In genomic region chr10:18214692-18215563, GRCh38 we compare ENCODE assay signal across 7 cellular contexts.
DNase-seq lines count a peak whose midpoint lies in the region; ATAC-seq, FAIRE-seq and TF ChIP-seq lines count a peak whose summit lies in the region.

No MANE protein-coding gene starts in this region.

- DNase-seq in ELR (ENCODE audit: low read depth) (peak; percentile 64), HCEC 1CT (peak; percentile 56), PC-3 (peak; percentile 50), H1 (ENCODE audit: low read depth in 1 of 2, low spot score in 2 of 2) (peak in 1 of 2 experiments; percentile 59), medulla oblongata (ENCODE audit: extremely low spot score) (peak; percentile 84), NCI-H1092 treated with DMSO at 0.1 percent for 48 hours (lab: John Stamatoyannopoulos, UW) (no peak)

- H2AFZ ChIP-seq in PC-3 (ENCODE audit: low read length), result no peak overlapping the region
- H2AFZ ChIP-seq in H1 (ENCODE audit: low read length), result no peak overlapping the region

- H2BK5ac ChIP-seq in H1 (ENCODE audit: low read depth, low read length), result no peak overlapping the region

- FAIRE-seq in H1 (lab: Jason Lieb, UNC), result peak; percentile 94

- no peak overlapping the region for H3K9ac ChIP-seq in PC-3 (ENCODE audit: low read length)
- H3K9ac ChIP-seq in H1 (replicated peaks in 1 of 4; ENCODE audit: extremely low read depth in 1 of 4, low read depth in 3 of 4, low read length in 3 of 4), result no peak overlapping the region

- no peak overlapping the region for H4K91ac ChIP-seq in H1 (replicated peaks; ENCODE audit: insufficient read length, low read length)

- no peak for TF ChIP-seq EP300 in H1 (IDR thresholded peaks at IDR 0.05; ENCODE audit: borderline replicate concordance in 1 of 2, low read depth in 2 of 2, low read length in 2 of 2)

- no peaks in the 10 kb centered on the region for H3K23me2 ChIP-seq in H1 (ENCODE audit: low read depth, low read length)

- no peak overlapping the region for H4K8ac ChIP-seq in H1 (ENCODE audit: extremely low read depth, insufficient read depth, low read length)

- no peak overlapping the region for H3K14ac ChIP-seq in H1 (ENCODE audit: insufficient read length)

- H4K5ac ChIP-seq in H1 (ENCODE audit: insufficient read length, low read depth, low read length), result no peak overlapping the region

- ATAC-seq in PC-3 (peak; percentile 46; the same call in 1 of the 2 replicates), esophagus mucosa (no peak)

- H2BK15ac ChIP-seq in H1 (ENCODE audit: low read length), result no peak overlapping the region

- no peak overlapping the region for H3K4me3 ChIP-seq in PC-3 (ENCODE audit: low read length)
- no peak overlapping the region for H3K4me3 ChIP-seq in H1 (ENCODE audit: extremely low read depth in 1 of 4, insufficient read depth in 2 of 4, low read depth in 3 of 4, low read length in 4 of 4)

- H3K4me2 ChIP-seq in PC-3 (ENCODE audit: low read length) (no peak overlapping the region), H1 (ENCODE audit: insufficient read depth in 1 of 2, low read depth in 2 of 2, low read length in 2 of 2) (no peak overlapping the region)

- H3K56ac ChIP-seq in H1 (replicated peaks; ENCODE audit: insufficient read length, low read depth, low read length), result no peak overlapping the region

- H3K79me2 ChIP-seq in PC-3 (ENCODE audit: low read length), result no peaks in the 10 kb centered on the region
- H3K79me2 ChIP-seq in H1 (ENCODE audit: control insufficient read depth in 1 of 2, insufficient read depth in 2 of 2, low read length in 2 of 2), result no peaks in the 10 kb centered on the region

- no peaks in the 10 kb centered on the region for H3F3A ChIP-seq in PC-3 (ENCODE audit: low read length, unreplicated experiment)

- no peaks in the 10 kb centered on the region for H3K36me3 ChIP-seq in PC-3 (ENCODE audit: low read depth, low read length)
- no peaks in the 10 kb centered on the region for H3K36me3 ChIP-seq in H1 (ENCODE audit: control insufficient read depth in 2 of 4, insufficient read depth in 4 of 4, low read length in 3 of 4)

- no peak overlapping the region for H3K18ac ChIP-seq in H1 (ENCODE audit: extremely low read depth, low read length)

- H3K79me1 ChIP-seq in H1 (ENCODE audit: low read depth, low read length), result no peaks in the 10 kb centered on the region

- no peak overlapping the region for H3K4ac ChIP-seq in H1 (replicated peaks; ENCODE audit: insufficient read length, low read depth, low read length)

- CTCF ChIA-PET in PC-3 (lab: Charles Lee), result interaction anchor here (0.6 kb wide), 1 partner anchor 141 kb away, joined by 4 read pairs; no protein-coding TSS in a partner anchor
- CTCF ChIA-PET in H1 (lab: Charles Lee; ENCODE audit: partially characterized antibody), result interaction anchor here (0.7 to 3.0 kb wide), 6 partner anchors 9 to 370 kb away, joined by 3 to 10 read pairs (median 4); partner anchors contain the start of gene SLC39A12

- 45% methylated on average over 10 of the region's 10 CpGs; no CpG with 5 or more reads in 1 of the 2 experiments for WGBS in H1 (ENCODE audit: extremely low coverage in 1 of 2, insufficient coverage in 1 of 2, insufficient read length in 1 of 2, insufficient replicate concordance in 2 of 2, low coverage in 1 of 2, low lambda C conversion rate in 2 of 2, missing lambda C conversion rate in 1 of 2), 2 experiments

- H4K20me1 ChIP-seq in PC-3 (ENCODE audit: low read length), result no peaks in the 10 kb centered on the region
- no peaks in the 10 kb centered on the region for H4K20me1 ChIP-seq in H1 (replicated peaks in 1 of 2; ENCODE audit: control insufficient read depth in 1 of 2, insufficient read depth in 2 of 2, low read length in 2 of 2)

- H3K4me1 ChIP-seq in PC-3 (ENCODE audit: insufficient read depth, low read length) (no peaks in the 10 kb centered on the region), H1 (replicated peaks in 1 of 4; ENCODE audit: control insufficient read depth in 3 of 4, insufficient read depth in 4 of 4, low read length in 3 of 4) (no peaks in the 10 kb centered on the region)

- TF ChIP-seq RAD21 in H1 (IDR thresholded peaks at IDR 0.05 in 1 of 2, conservative IDR thresholded peaks at IDR 0.05 in 1 of 2; ENCODE audit: low read depth in 2 of 2, low read length in 2 of 2), result peak; percentile 89 to 90

- H2BK120ac ChIP-seq in H1 (replicated peaks; ENCODE audit: low read depth, low read length), result no peak overlapping the region

- no peak overlapping the region for H3K23ac ChIP-seq in H1 (ENCODE audit: insufficient read length)

- no peak overlapping the region for H2BK20ac ChIP-seq in H1 (ENCODE audit: low read length)

- no peaks in the 10 kb centered on the region for H3K27me3 ChIP-seq in PC-3 (ENCODE audit: low read length)
- no peaks in the 10 kb centered on the region for H3K27me3 ChIP-seq in H1 (replicated peaks in 1 of 4; ENCODE audit: control insufficient read depth in 3 of 4, extremely low read depth in 1 of 4, insufficient read depth in 3 of 4, low read length in 3 of 4)

- no peak for TF ChIP-seq POLR2A in H1 (IDR thresholded peaks at IDR 0.05; ENCODE audit: control extremely low read depth in 1 of 2, low read depth in 2 of 2, low read length in 2 of 2)

- intact Hi-C loops in PC-3 (cut with micrococcal nuclease), result loop anchor here (5.0 kb wide), 2 partner anchors 303 to 368 kb away; no protein-coding TSS in a partner anchor

- no peak overlapping the region for H2BK12ac ChIP-seq in H1 (ENCODE audit: low read depth, low read length)

- POLR2A ChIA-PET in PC-3 (lab: Charles Lee; ENCODE audit: unreplicated experiment) (no interaction called here), H1 (lab: Charles Lee; ENCODE audit: partially characterized antibody) (interaction anchor here (0.6 kb wide), 1 partner anchor 24 kb away, joined by 4 read pairs; no protein-coding TSS in a partner anchor)

- no peak overlapping the region for H2AK5ac ChIP-seq in H1 (ENCODE audit: low read depth, low read length)

- BruUV-seq in PC-3 (replicated peaks; lab: Mats Ljungman, UMichigan), result no TSS peak

- TF ChIP-seq CTCF in PC-3 (conservative IDR thresholded peaks at IDR 0.05; ENCODE audit: low read depth, low read length) (peak; percentile 73), H1 (IDR thresholded peaks at IDR 0.05; ENCODE audit: control extremely low read depth in 1 of 3, insufficient read depth in 1 of 3, low read depth in 1 of 3, low read length in 3 of 3) (peak in 2 of 3 experiments; percentile 61 to 83; a peak in 3 of 4 replicates)

- H3K9me3 ChIP-seq in PC-3 (ENCODE audit: low read length) (no peaks in the 10 kb centered on the region), H1 (ENCODE audit: insufficient read depth in 2 of 2, low read depth in 1 of 2, low read length in 1 of 2) (no peaks in the 10 kb centered on the region)

- H3K27ac ChIP-seq in PC-3 (ENCODE audit: low read length) (no peak overlapping the region), H1 (ENCODE audit: low read depth, low read length) (no peak overlapping the region)

- H3K9me2 ChIP-seq in PC-3 (replicated peaks; ENCODE audit: low read length), result no peaks in the 10 kb centered on the region

TF ChIP-seq in H1, 55 proteins besides CTCF, POLR2A, EP300 and RAD21:
- no peak for TF ChIP-seq MAX (IDR thresholded peaks at IDR 0.05)
- TF ChIP-seq BCL11A (IDR thresholded peaks at IDR 0.05; ENCODE audit: low read depth in 2 of 2, low read length in 2 of 2), result no peak
- no peak for TF ChIP-seq JUND (IDR thresholded peaks at IDR 0.05; ENCODE audit: low read length)
- TF ChIP-seq E2F6 (IDR thresholded peaks at IDR 0.05), result no peak
- no peak for TF ChIP-seq TAF1 (IDR thresholded peaks at IDR 0.05; ENCODE audit: low read depth, low read length)
- no peak for TF ChIP-seq RFX5 (IDR thresholded peaks at IDR 0.05; ENCODE audit: borderline replicate concordance, low read depth, low read length)
- no peak for TF ChIP-seq CREB1 (IDR thresholded peaks at IDR 0.05)
- TF ChIP-seq CBX8 (IDR thresholded peaks at IDR 0.05; ENCODE audit: borderline replicate concordance, low read depth, low read length), result no peak
- no peak for TF ChIP-seq CHD2 (IDR thresholded peaks at IDR 0.05; ENCODE audit: low read length)
- no peak for TF ChIP-seq POLR2AphosphoS5 (IDR thresholded peaks at IDR 0.05; ENCODE audit: low read depth, low read length)
- no peak for TF ChIP-seq SP1 (IDR thresholded peaks at IDR 0.05; ENCODE audit: low read depth, low read length)
- no peak for TF ChIP-seq CHD1 (IDR thresholded peaks at IDR 0.05; ENCODE audit: low read depth, low read length)
- TF ChIP-seq SRF (IDR thresholded peaks at IDR 0.05; ENCODE audit: low read depth, low read length), result no peak
- TF ChIP-seq KDM4A (IDR thresholded peaks at IDR 0.05; ENCODE audit: low read depth, low read length, severe bottlenecking), result no peak
- TF ChIP-seq TAF7 (optimal IDR thresholded peaks at IDR 0.05; ENCODE audit: borderline replicate concordance, low read depth, low read length), result no peak
TF ChIP-seq in H1: peak in this region for 0.
